9 cellular contexts compared by ENCODE assay signal in the genomic region with DNA sequence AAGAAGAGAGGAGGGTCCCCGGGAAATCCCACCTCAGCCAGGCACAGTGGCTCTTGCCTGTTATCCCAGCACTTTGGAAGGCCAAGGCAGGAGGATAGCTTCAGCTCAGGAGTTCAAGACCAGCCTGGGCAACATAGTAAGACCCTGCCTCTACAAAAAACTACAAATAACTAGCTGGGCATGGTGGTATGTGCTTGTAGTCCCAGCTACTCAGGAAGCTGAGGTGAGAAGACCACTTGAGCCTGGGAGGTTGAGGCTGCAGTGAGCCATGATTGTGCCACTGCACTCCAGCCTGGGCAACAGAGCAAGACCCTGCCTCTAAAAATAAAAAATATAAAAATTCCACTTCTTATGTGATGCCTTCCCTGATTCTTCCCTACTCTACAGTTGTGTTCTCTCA. TPM values are rescaled to one million over a fixed set of nuclear protein-coding genes. Genes with fewer than 3 reads are reported as not detected.
DNase-seq lines count a peak whose midpoint lies in the region; ATAC-seq and TF ChIP-seq lines count a peak whose summit lies in the region.
"Not testable (repeated sequence)": the region's sequence is repeated elsewhere in the genome, so short reads cannot be mapped to it uniquely, and the experiment has no call there.
"Had no signal": no experiment of that assay in that cellular context is flagged by ENCODE, and none has a peak within 500 bp of the region (broad histone marks: within the 10 kb centered on the region; RNA-seq: fewer than 3 reads in every experiment).

No MANE protein-coding gene starts in this region.

- POLR2A ChIA-PET in HEK293 (lab: Yijun Ruan, JAX); WTC11 (lab: Charles Lee): not testable (repeated sequence)
- POLR2A ChIA-PET in MCF 10A (lab: Yijun Ruan, JAX) = interaction anchor here (1.0 to 1.1 kb wide), 2 partner anchors 8 to 11 kb away, joined by 3 to 5 read pairs; a partner anchor contains a TSS

- CTCF ChIA-PET in HEK293 (lab: Yijun Ruan, JAX) = interaction anchor here (0.6 to 5.0 kb wide), 5 partner anchors 8 to 200 kb away, joined by 3 to 27 read pairs (median 6); no protein-coding TSS in a partner anchor
- CTCF ChIA-PET in WTC11 (lab: Charles Lee) = interaction anchor here (0.8 to 7.2 kb wide), 5 partner anchors 15 to 91 kb away, joined by 3 to 121 read pairs (median 78); a partner anchor contains a TSS
- CTCF ChIA-PET in MCF 10A (lab: Yijun Ruan, JAX) = interaction anchor here (0.6 to 2.7 kb wide), 9 partner anchors 13 to 159 kb away, joined by 3 to 9 read pairs (median 4); no protein-coding TSS in a partner anchor

- DNase-seq in WTC11 (ENCODE audit: low spot score); MCF 10A (ENCODE audit: unreplicated experiment); stimulated activated naive B cell treated with anti-CD40 and anti-IgM and Interleukin-4, amounts not matched to agents 10 μg/mL and 1 μg/mL and 100 μg/mL, for 72 hours: not testable (repeated sequence)
- DNase-seq in mesenteric fat pad (ENCODE audit: low spot score) = peak; percentile 69

- not testable (repeated sequence) for H3K9me3 Mint-ChIP-seq in WTC11; MCF 10A (ENCODE audit: unreplicated experiment); stimulated activated naive B cell treated with anti-CD40 and anti-IgM and Interleukin-4, amounts not matched to agents 10 μg/mL and 1 μg/mL and 100 μg/mL, for 72 hours

- H3K36me3 Mint-ChIP-seq in WTC11; MCF 10A (ENCODE audit: insufficient read depth, unreplicated experiment); stimulated activated naive B cell treated with anti-CD40 and anti-IgM and Interleukin-4, amounts not matched to agents 10 μg/mL and 1 μg/mL and 100 μg/mL, for 72 hours: not testable (repeated sequence)

- intact Hi-C loops in MCF 10A (cut with micrococcal nuclease) = not testable (repeated sequence)

- H3K4me3 ChIP-seq in HEK293 (ENCODE audit: low read depth, low read length) = not testable (repeated sequence)

- ATAC-seq in WTC11; stimulated activated naive B cell treated with anti-CD40 and anti-IgM and Interleukin-4, amounts not matched to agents 10 μg/mL and 1 μg/mL and 100 μg/mL, for 72 hours (replicated peaks): not testable (repeated sequence)

- not testable (repeated sequence) for H3K36me3 ChIP-seq in HEK293 (ENCODE audit: control insufficient read depth in 2 of 2, insufficient read depth in 1 of 2, low read length in 2 of 2)

- H3K4me1 ChIP-seq in HEK293 (ENCODE audit: control insufficient read depth, insufficient read depth, low read length) = not testable (repeated sequence)

- not testable (repeated sequence) for H3K9me3 ChIP-seq in HEK293 (ENCODE audit: control insufficient read depth, insufficient read depth, low read depth, low read length)

- peaks cover 37% of the 10 kb centered on the region for H3K4me1 Mint-ChIP-seq in WTC11
- not testable (repeated sequence) for H3K4me1 Mint-ChIP-seq in MCF 10A (ENCODE audit: insufficient read depth, unreplicated experiment)
- H3K4me1 Mint-ChIP-seq in stimulated activated naive B cell treated with anti-CD40 and anti-IgM and Interleukin-4, amounts not matched to agents 10 μg/mL and 1 μg/mL and 100 μg/mL, for 72 hours = peaks cover 42 to 58% of the 10 kb centered on the region in 2 donors

- not testable (repeated sequence) for H3K27ac Mint-ChIP-seq in WTC11; MCF 10A (ENCODE audit: low read depth, unreplicated experiment)
- peak overlapping the region; percentile 39 for H3K27ac Mint-ChIP-seq in stimulated activated naive B cell treated with anti-CD40 and anti-IgM and Interleukin-4, amounts not matched to agents 10 μg/mL and 1 μg/mL and 100 μg/mL, for 72 hours

- not testable (repeated sequence) for H3K27ac ChIP-seq in HEK293 (ENCODE audit: extremely low read depth, low read depth, low read length)

- TF ChIP-seq CTCF in HEK293 (tag by site-specific recombination; IDR thresholded peaks at IDR 0.05); WTC11 (IDR thresholded peaks at IDR 0.05): not testable (repeated sequence)
- TF ChIP-seq CTCF in MCF 10A (IDR thresholded peaks at IDR 0.05; ENCODE audit: unreplicated experiment) = peak; percentile 5

- BruUV-seq in MCF 10A (replicated peaks; lab: Mats Ljungman, UMichigan) = not testable (repeated sequence)

- not testable (repeated sequence) for H3K4me3 Mint-ChIP-seq in WTC11; MCF 10A (ENCODE audit: unreplicated experiment); stimulated activated naive B cell treated with anti-CD40 and anti-IgM and Interleukin-4, amounts not matched to agents 10 μg/mL and 1 μg/mL and 100 μg/mL, for 72 hours

- H3K27me3 Mint-ChIP-seq in WTC11 (ENCODE audit: low read depth) (peaks cover 84% of the 10 kb centered on the region), MCF 10A (ENCODE audit: insufficient read depth, unreplicated experiment) (peaks cover 46% of the 10 kb centered on the region)
- H3K27me3 Mint-ChIP-seq in stimulated activated naive B cell treated with anti-CD40 and anti-IgM and Interleukin-4, amounts not matched to agents 10 μg/mL and 1 μg/mL and 100 μg/mL, for 72 hours = not testable (repeated sequence)

TF ChIP-seq in HEK293, 187 proteins besides CTCF, POLR2A, EP300 and RAD21:
- TF ChIP-seq ZNF121 (tag by site-specific recombination; IDR thresholded peaks at IDR 0.05) = peak; percentile 95

TF ChIP-seq in WTC11, 78 proteins besides CTCF, POLR2A, EP300 and RAD21:
- peak; percentile 97 for TF ChIP-seq ZNF121 (CRISPR knock-in tag; IDR thresholded peaks at IDR 0.05)

RNA-seq across cellular contexts. Expression of a gene that starts 10.8 kb away (rescaled TPM):
- 14.7 to 26.3 TPM (median 15.3 TPM) in 3 replicates for total RNA-seq in WTC11 (2021)
- 1.4 TPM in 2 replicates for total RNA-seq in MCF 10A (2022)
- total RNA-seq in mesenteric fat pad = not detected
- total RNA-seq: Caco-2; CD4-positive, alpha-beta T cell; CD8-positive, alpha-beta T cell had no signal

RNA-seq across cellular contexts. Expression of a gene that starts 23.2 kb away (rescaled TPM):
- total RNA-seq in WTC11 (2021) (5.2 to 9.8 TPM (median 5.3 TPM) in 3 replicates), MCF 10A (2022) (0.72 and 1.1 TPM in 2 replicates), mesenteric fat pad (not detected)
- total RNA-seq: B cell; CD4-positive, alpha-beta T cell; CD8-positive, alpha-beta T cell had no signal
